11 cellular contexts compared by ENCODE assay signal in genomic region chr15:73628976-73629854, GRCh38. TPM values are rescaled to one million over a fixed set of nuclear protein-coding genes. Genes with fewer than 3 reads are reported as not detected.
DNase-seq lines count a peak whose midpoint lies in the region; ATAC-seq and TF ChIP-seq lines count a peak whose summit lies in the region.
"Had no signal": no experiment of that assay in that cellular context is flagged by ENCODE, and none has a peak within 500 bp of the region (broad histone marks: within the 10 kb centered on the region; RNA-seq: fewer than 3 reads in every experiment).

No MANE protein-coding gene starts in this region.

- peak overlapping the region; percentile 98 for H3K4me2 ChIP-seq in PC-3 (ENCODE audit: low read length)

- H3K4me3 Mint-ChIP-seq in activated CD4-positive, alpha-beta T cell treated with anti-CD3 and anti-CD28 coated beads for 36 hours = no peak overlapping the region
- peak overlapping the region; percentile 90 for H3K4me3 Mint-ChIP-seq in glutamatergic neuron (ENCODE audit: unreplicated experiment)

- H3K27ac ChIP-seq in PC-3 (ENCODE audit: low read length) = peak overlapping the region; percentile 74

- DNase-seq in activated CD4-positive, alpha-beta T cell treated with anti-CD3 and anti-CD28 coated beads for 36 hours = no peak
- DNase-seq in activated CD4-positive, alpha-beta T cell treated with anti-CD3 and anti-CD28 coated beads, Interleukin-2, amount 50 U/mL, for 4 hours = no peak
- DNase-seq in PC-3 (peak; percentile 71), glutamatergic neuron (no peak), superior temporal gyrus (ENCODE audit: extremely low spot score) (peak; percentile 14), SKM-1 treated with dmso at 0.1 percent for 144 hours (lab: John Stamatoyannopoulos, UW; ENCODE audit: unreplicated experiment) (no peak), hepatic stellate cell (ENCODE audit: low spot score) (no peak)
- DNase-seq: dorsolateral prefrontal cortex, H7, left colon had no signal

- H3K9me3 Mint-ChIP-seq in activated CD4-positive, alpha-beta T cell treated with anti-CD3 and anti-CD28 coated beads for 36 hours (ENCODE audit: low read depth) = no peaks in the 10 kb centered on the region
- no peaks in the 10 kb centered on the region for H3K9me3 Mint-ChIP-seq in glutamatergic neuron (ENCODE audit: unreplicated experiment)

- no TSS peak for BruUV-seq in PC-3 (replicated peaks; lab: Mats Ljungman, UMichigan)

- ATAC-seq in activated CD4-positive, alpha-beta T cell treated with anti-CD3 and anti-CD28 coated beads for 36 hours = no peak
- ATAC-seq in PC-3 (no peak), GM21723 (IDR thresholded peaks at IDR 0.05; ENCODE audit: unreplicated experiment) (no peak)
- ATAC-seq: left colon had no signal

- intact Hi-C loops in activated CD4-positive, alpha-beta T cell treated with anti-CD3 and anti-CD28 coated beads for 36 hours (cut with DNase I, micrococcal nuclease) = no loop called here
- intact Hi-C loops in PC-3 (cut with micrococcal nuclease) = no loop called here

- CTCF ChIA-PET in activated CD4-positive, alpha-beta T cell treated with anti-CD3 and anti-CD28 coated beads for 36 hours (lab: Charles Lee) = interaction anchor here (0.5 to 8.6 kb wide), 4 partner anchors 11 to 768 kb away, joined by 3 to 121 read pairs (median 6); no protein-coding TSS in a partner anchor
- CTCF ChIA-PET in PC-3 (lab: Charles Lee) = no interaction called here

- peaks cover 81% of the 10 kb centered on the region for H3K4me1 ChIP-seq in PC-3 (ENCODE audit: insufficient read depth, low read length)

- H3K27me3 ChIP-seq in PC-3 (ENCODE audit: low read length) = no peaks in the 10 kb centered on the region
- H3K27me3 ChIP-seq: dorsolateral prefrontal cortex had no signal

- peaks cover 87% of the 10 kb centered on the region for H3K79me2 ChIP-seq in PC-3 (ENCODE audit: low read length)

- no peaks in the 10 kb centered on the region for H3K36me3 ChIP-seq in PC-3 (ENCODE audit: low read depth, low read length)

- peaks cover 6% of the 10 kb centered on the region for H3F3A ChIP-seq in PC-3 (ENCODE audit: low read length, unreplicated experiment)

- H3K9me2 ChIP-seq in PC-3 (replicated peaks; ENCODE audit: low read length) = no peaks in the 10 kb centered on the region

- peaks cover 3% of the 10 kb centered on the region for H3K36me3 Mint-ChIP-seq in activated CD4-positive, alpha-beta T cell treated with anti-CD3 and anti-CD28 coated beads for 36 hours (ENCODE audit: low read depth)
- H3K36me3 Mint-ChIP-seq in glutamatergic neuron (ENCODE audit: unreplicated experiment) = no peaks in the 10 kb centered on the region

- no peaks in the 10 kb centered on the region for H3K9me3 ChIP-seq in PC-3 (ENCODE audit: low read length)

- H3K4me3 ChIP-seq in PC-3 (ENCODE audit: low read length) = peak overlapping the region; percentile 90

- no peaks in the 10 kb centered on the region for H3K27me3 Mint-ChIP-seq in activated CD4-positive, alpha-beta T cell treated with anti-CD3 and anti-CD28 coated beads for 36 hours
- H3K27me3 Mint-ChIP-seq in glutamatergic neuron (ENCODE audit: unreplicated experiment) = peaks cover 3% of the 10 kb centered on the region

- H2AFZ ChIP-seq in PC-3 (ENCODE audit: low read length) = no peak overlapping the region

- peak overlapping the region; percentile 47 for H3K27ac Mint-ChIP-seq in activated CD4-positive, alpha-beta T cell treated with anti-CD3 and anti-CD28 coated beads for 36 hours
- peak overlapping the region; percentile 12 for H3K27ac Mint-ChIP-seq in glutamatergic neuron (ENCODE audit: unreplicated experiment)

- peaks cover 74% of the 10 kb centered on the region for H4K20me1 ChIP-seq in PC-3 (ENCODE audit: low read length)

- POLR2A ChIA-PET in activated CD4-positive, alpha-beta T cell treated with anti-CD3 and anti-CD28 coated beads for 36 hours (lab: Charles Lee) = no interaction called here
- POLR2A ChIA-PET in PC-3 (lab: Charles Lee; ENCODE audit: unreplicated experiment) = no interaction called here

- peak overlapping the region; percentile 43 for H3K9ac ChIP-seq in PC-3 (ENCODE audit: low read length)

- peaks cover 56% of the 10 kb centered on the region for H3K4me1 Mint-ChIP-seq in activated CD4-positive, alpha-beta T cell treated with anti-CD3 and anti-CD28 coated beads for 36 hours
- peaks cover 44% of the 10 kb centered on the region for H3K4me1 Mint-ChIP-seq in glutamatergic neuron (ENCODE audit: low read depth, unreplicated experiment)

- TF ChIP-seq CTCF in PC-3 (conservative IDR thresholded peaks at IDR 0.05; ENCODE audit: low read depth, low read length) (no peak), glutamatergic neuron (IDR thresholded peaks at IDR 0.05; ENCODE audit: partially characterized antibody, unreplicated experiment) (peak; percentile 14)

RNA-seq across cellular contexts. Expression of gene NPTN, which starts 4.0 kb away (rescaled TPM):
- 10 to 100 TPM; 43.5 to 73.4 TPM for total RNA-seq in activated CD4-positive, alpha-beta T cell treated with anti-CD3 and anti-CD28 coated beads for 36 hours
- total RNA-seq in PC-3 (2014; rRNA removed) = 115 and 164 TPM in 2 replicates
- 86.6 TPM for total RNA-seq in glutamatergic neuron (ENCODE audit: unreplicated experiment)

RNA-seq across cellular contexts. Expression of gene CD276, which starts 55.0 kb away (rescaled TPM):
- 1 to 10 TPM; 2.6 to 3.0 TPM for total RNA-seq in activated CD4-positive, alpha-beta T cell treated with anti-CD3 and anti-CD28 coated beads for 36 hours
- total RNA-seq in PC-3 (2014; rRNA removed) (85.3 and 85.6 TPM in 2 replicates), glutamatergic neuron (ENCODE audit: unreplicated experiment) (192 TPM)

Comparison
In these comparisons a context has a peak if more than half of its experiments do, and no peak if none do; other contexts are left out.
1. DNase-seq: peak in PC-3 (single experiment) and superior temporal gyrus (single experiment); none in activated CD4-positive, alpha-beta T cell treated with anti-CD3 and anti-CD28 coated beads for 36 hours (single experiment), activated CD4-positive, alpha-beta T cell treated with anti-CD3 and anti-CD28 coated beads, Interleukin-2, amount 50 U/mL, for 4 hours (0 of 2), glutamatergic neuron (single experiment), SKM-1 treated with dmso at 0.1 percent for 144 hours (single experiment) and hepatic stellate cell (single experiment).
2. RNA of gene CD276, which starts 55.0 kb away (total RNA-seq): 192 TPM in glutamatergic neuron (single experiment) and 85.3 to 85.6 TPM in PC-3; 2.6 to 3.0 TPM in activated CD4-positive, alpha-beta T cell treated with anti-CD3 and anti-CD28 coated beads for 36 hours; every median in the first group is over 10 times any median in the second.